In genomic region chr2:233485726-233486125, GRCh38 we compare ENCODE assay signal across 16 cellular contexts.
"Had no signal": no experiment of that assay in that cellular context is flagged by ENCODE, and none has a peak within 500 bp of the region (broad histone marks: within the 10 kb centered on the region; RNA-seq: fewer than 3 reads in every experiment).

No MANE protein-coding gene starts in this region.

- FAIRE-seq: TTC549 had no signal

- H3K4me1 ChIP-seq: parathyroid adenoma had no signal

- H3K27me3 Mint-ChIP-seq: activated CD8-positive, alpha-beta memory T cell treated with anti-CD3 and anti-CD28 coated beads, Interleukin-2, amount 10 ng/mL, durations not matched to agents 7 days and 5 days; T-helper 17 cell had no signal

- H3K9me3 Mint-ChIP-seq: activated naive CD4-positive, alpha-beta T cell treated with anti-CD3 and anti-CD28 coated beads, Interleukin-2, amount 50 U/mL, for 72 hours; activated T-cell treated with anti-CD3 and anti-CD28 coated beads, Interleukin-2, amount 50 U/mL, for 4 hours had no signal

- ATAC-seq: activated CD4-positive, CD25-positive, alpha-beta regulatory T cell treated with anti-CD3 and anti-CD28 coated beads, Interleukin-2, amount 50 U/mL, for 24 hours; activated CD8-positive, alpha-beta memory T cell treated with anti-CD3 and anti-CD28 coated beads, Interleukin-2, amount 10 ng/mL, durations not matched to agents 7 days and 5 days; activated naive CD4-positive, alpha-beta T cell treated with anti-CD3 and anti-CD28 coated beads, Interleukin-2, amount 50 U/mL, for 72 hours; activated T-cell treated with anti-CD3 and anti-CD28 coated beads, Interleukin-2, amount 50 U/mL, for 4 hours; T-helper 17 cell had no signal

- H3K9me3 ChIP-seq: breast epithelium had no signal

- H2AFZ ChIP-seq: parathyroid adenoma had no signal

- DNase-seq: activated CD4-positive, alpha-beta T cell treated with anti-CD3 and anti-CD28 coated beads, Interleukin-2, amount 50 U/mL, for 4 hours; activated CD8-positive, alpha-beta memory T cell treated with anti-CD3 and anti-CD28 coated beads, Interleukin-2, amount 10 ng/mL, durations not matched to agents 7 days and 5 days; activated effector memory CD4-positive, alpha-beta T cell treated with anti-CD3 and anti-CD28 coated beads, Interleukin-2, amount 50 U/mL, for 16 hours; activated T-cell treated with anti-CD3 and anti-CD28 coated beads, Interleukin-2, amount 50 U/mL, for 4 hours; amygdala; foreskin melanocyte; head of caudate nucleus; retina; stimulated activated CD4-positive, alpha-beta T cell treated with anti-CD3 and anti-CD28 coated beads, Interleukin-4, amount 100 ng/mL, for 4 hours; T-helper 17 cell; trophoblast cell had no signal

- H3K4me3 Mint-ChIP-seq: activated CD8-positive, alpha-beta memory T cell treated with anti-CD3 and anti-CD28 coated beads, Interleukin-2, amount 10 ng/mL, durations not matched to agents 7 days and 5 days; activated T-cell treated with anti-CD3 and anti-CD28 coated beads, Interleukin-2, amount 50 U/mL, for 4 hours; T-helper 17 cell had no signal

- H3K36me3 Mint-ChIP-seq: activated CD8-positive, alpha-beta memory T cell treated with anti-CD3 and anti-CD28 coated beads, Interleukin-2, amount 10 ng/mL, durations not matched to agents 7 days and 5 days; activated naive CD4-positive, alpha-beta T cell treated with anti-CD3 and anti-CD28 coated beads, Interleukin-2, amount 50 U/mL, for 72 hours had no signal

- H3K4me3 ChIP-seq: breast epithelium had no signal

- H3K4me1 Mint-ChIP-seq: activated CD8-positive, alpha-beta memory T cell treated with anti-CD3 and anti-CD28 coated beads, Interleukin-2, amount 10 ng/mL, durations not matched to agents 7 days and 5 days had no signal

- H3K36me3 ChIP-seq: breast epithelium had no signal

- H3K27ac Mint-ChIP-seq: activated CD8-positive, alpha-beta memory T cell treated with anti-CD3 and anti-CD28 coated beads, Interleukin-2, amount 10 ng/mL, durations not matched to agents 7 days and 5 days; T-helper 17 cell had no signal

- H3K27ac ChIP-seq: breast epithelium, parathyroid adenoma had no signal

- H3K27me3 ChIP-seq: breast epithelium had no signal

- H3K9ac ChIP-seq: parathyroid adenoma had no signal

- H3K79me2 ChIP-seq: parathyroid adenoma had no signal
